8 cellular contexts compared by ENCODE assay signal in the genomic region with DNA sequence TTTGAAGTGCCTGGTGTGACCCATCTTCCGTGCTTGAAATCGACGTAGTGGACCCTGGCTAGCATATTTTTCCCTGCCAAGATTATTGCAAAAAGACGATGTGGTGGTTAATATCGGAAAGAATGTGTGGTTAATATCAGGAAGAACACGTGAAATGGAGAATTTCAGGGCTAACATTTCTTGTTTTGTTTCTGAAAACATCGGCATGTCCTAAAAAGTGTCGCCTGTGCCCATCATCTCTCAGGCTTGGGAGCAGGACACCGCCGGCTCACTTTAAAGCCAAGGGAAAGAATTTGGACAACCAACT. TPM values are rescaled to one million over a fixed set of nuclear protein-coding genes. Genes with fewer than 3 reads are reported as not detected.
DNase-seq lines count a peak whose midpoint lies in the region; ATAC-seq and TF ChIP-seq lines count a peak whose summit lies in the region.

No MANE protein-coding gene starts in this region.

- H3K4me2 ChIP-seq in skeletal muscle satellite cell (ENCODE audit: low read length), result peak overlapping the region; percentile 99

- TF ChIP-seq CTCF in GM12865 (IDR thresholded peaks at IDR 0.05; ENCODE audit: insufficient read depth, low read depth, low read length, missing control alignments), result no peak
- TF ChIP-seq CTCF in fibroblast of the aortic adventitia (IDR thresholded peaks at IDR 0.05; ENCODE audit: insufficient read depth, low read length), result no peak

- H3K4me3 ChIP-seq in GM12865 (ENCODE audit: low read depth, low read length) (peak overlapping the region; percentile 49), fibroblast of the aortic adventitia (ENCODE audit: low read depth, low read length) (peak overlapping the region; percentile 63), skeletal muscle satellite cell (ENCODE audit: low read length) (peak overlapping the region; percentile 87)

- H3K4me3 Mint-ChIP-seq in T-helper 17 cell, result peak overlapping the region; percentile 94

- H3K27ac Mint-ChIP-seq in T-helper 17 cell, result peak overlapping the region; percentile 39

- H3K27me3 ChIP-seq in skeletal muscle satellite cell (ENCODE audit: control insufficient read depth, insufficient read depth, low read length), result no peaks in the 10 kb centered on the region

- H3K4me1 ChIP-seq in skeletal muscle satellite cell (ENCODE audit: control insufficient read depth, insufficient read depth, low read length), result peaks cover 15% of the 10 kb centered on the region

- peaks cover 9% of the 10 kb centered on the region for H3K4me1 Mint-ChIP-seq in T-helper 17 cell

- no peak for ATAC-seq in T-helper 17 cell
- ATAC-seq in activated CD4-positive, CD25-positive, alpha-beta regulatory T cell treated with anti-CD3 and anti-CD28 coated beads, Interleukin-2, amount 50 U/mL, for 24 hours, result no peak

- H3K36me3 Mint-ChIP-seq in T-helper 17 cell (ENCODE audit: low read depth), result no peaks in the 10 kb centered on the region

- H3K9me3 ChIP-seq in T-helper 17 cell (ENCODE audit: control insufficient read depth, low read length, poor library complexity, severe bottlenecking) (no peaks in the 10 kb centered on the region), skeletal muscle satellite cell (replicated peaks; ENCODE audit: low read length) (no peaks in the 10 kb centered on the region)

- H3K36me3 ChIP-seq in skeletal muscle satellite cell (ENCODE audit: insufficient read depth, low read length), result no peaks in the 10 kb centered on the region

- H3K27me3 Mint-ChIP-seq in T-helper 17 cell, result no peaks in the 10 kb centered on the region

- DNase-seq in GM12865 (ENCODE audit: low read depth) (no peak), T-helper 17 cell (no peak), fibroblast of the aortic adventitia (ENCODE audit: low read depth) (no peak), HPDE6-E6E7 (ENCODE audit: extremely low spot score) (no peak), H4 (ENCODE audit: low spot score) (no peak)
- DNase-seq in stimulated activated CD4-positive, alpha-beta T cell treated with anti-CD3 and anti-CD28 coated beads, Interleukin-15, amount 100 ng/mL, for 24 hours, result no peak

- peak overlapping the region; percentile 20 for H3K9ac ChIP-seq in skeletal muscle satellite cell (ENCODE audit: low read depth, low read length)

RNA-seq across cellular contexts. Expression of gene DCXR, which starts 0.3 kb away (rescaled TPM):
- total RNA-seq in T-helper 17 cell, result 10 to 100 TPM; 55.6 to 77.5 TPM
- total RNA-seq in fibroblast of the aortic adventitia (ENCODE audit: low replicate concordance), result 29.3 and 101 TPM in 2 replicates
- total RNA-seq in skeletal muscle satellite cell (2012; rRNA removed), result 49.1 and 63.1 TPM in 2 replicates
- total RNA-seq in H4 (2014; rRNA removed; shearing (Covaris generic)), result 99.5 and 107 TPM in 2 replicates

RNA-seq across cellular contexts. Expression of gene RAC3, which starts 6.4 kb away (rescaled TPM):
- total RNA-seq in T-helper 17 cell, result 1 to 10 TPM; 2.6 to 3.1 TPM
- total RNA-seq in fibroblast of the aortic adventitia (ENCODE audit: low replicate concordance), result 6.2 and 13.5 TPM in 2 replicates
- total RNA-seq in skeletal muscle satellite cell (2012; rRNA removed), result 9.6 and 15.5 TPM in 2 replicates
- total RNA-seq in H4 (2014; rRNA removed; shearing (Covaris generic)), result 15.1 and 21.6 TPM in 2 replicates

RNA-seq across cellular contexts. Expression of gene RFNG, which starts 13.8 kb away (rescaled TPM):
- total RNA-seq in T-helper 17 cell (10 to 100 TPM; 26.5 to 28.3 TPM), fibroblast of the aortic adventitia (ENCODE audit: low replicate concordance) (32.0 and 33.3 TPM in 2 replicates)
- 29.5 and 31.2 TPM in 2 replicates for total RNA-seq in skeletal muscle satellite cell (2012; rRNA removed)
- 9.1 and 9.9 TPM in 2 replicates for total RNA-seq in H4 (2014; rRNA removed; shearing (Covaris generic))

RNA-seq across cellular contexts. Expression of gene GPS1, which starts 13.9 kb away (rescaled TPM):
- 10 to 100 TPM; 63.2 to 66.1 TPM for total RNA-seq in T-helper 17 cell
- total RNA-seq in fibroblast of the aortic adventitia (ENCODE audit: low replicate concordance), result 77.5 and 85.5 TPM in 2 replicates
- total RNA-seq in skeletal muscle satellite cell (2012; rRNA removed), result 128 and 144 TPM in 2 replicates
- total RNA-seq in H4 (2014; rRNA removed; shearing (Covaris generic)), result 108 TPM in 2 replicates

RNA-seq across cellular contexts. Expression of gene LRRC45, which starts 14.7 kb away (rescaled TPM):
- total RNA-seq in T-helper 17 cell, result 10 to 100 TPM; 12.9 to 13.5 TPM
- 15.5 and 22.0 TPM in 2 replicates for total RNA-seq in fibroblast of the aortic adventitia (ENCODE audit: low replicate concordance)
- total RNA-seq in skeletal muscle satellite cell (2012; rRNA removed), result 8.6 and 13.5 TPM in 2 replicates
- total RNA-seq in H4 (2014; rRNA removed; shearing (Covaris generic)), result 7.3 and 11.3 TPM in 2 replicates
